ENCODE assay signal across 19 cellular contexts in the genomic region with DNA sequence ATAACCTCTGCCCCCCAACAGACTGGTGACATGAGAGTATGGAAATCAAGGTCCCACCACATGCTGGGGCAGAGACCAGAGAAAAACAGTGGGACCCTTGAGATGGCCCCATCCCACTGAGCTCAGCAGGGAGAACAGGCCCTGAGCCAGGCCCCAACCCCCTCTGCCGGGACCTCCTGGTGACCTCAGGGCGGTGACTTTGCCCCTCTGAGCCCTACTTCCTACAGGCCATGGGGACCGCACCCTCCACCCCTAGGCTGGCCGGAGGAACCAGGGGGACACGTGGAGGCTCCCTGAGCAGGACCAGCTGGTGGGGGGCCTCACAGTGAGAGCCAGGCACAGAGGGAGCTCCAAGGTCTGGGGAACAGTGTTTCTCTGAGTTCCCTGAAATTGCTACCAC. TPM values are rescaled to one million over a fixed set of nuclear protein-coding genes. Genes with fewer than 3 reads are reported as not detected.
A peak's percentile ranks its signal among the peaks of the same experiment; 100 is the strongest.
DNase-seq lines count a peak whose midpoint lies in the region; ATAC-seq and TF ChIP-seq lines count a peak whose summit lies in the region.
"Had no signal": no experiment of that assay in that cellular context is flagged by ENCODE, and none has a peak within 500 bp of the region (broad histone marks: within the 10 kb centered on the region; RNA-seq: fewer than 3 reads in every experiment).

No MANE protein-coding gene starts in this region.

- H3K27ac Mint-ChIP-seq in activated naive CD8-positive, alpha-beta T cell treated with anti-CD3 and anti-CD28 coated beads, Interleukin-2, amount 10 ng/mL, durations not matched to agents 7 days and 5 days, result peak overlapping the region; percentile 48
- H3K27ac Mint-ChIP-seq in activated naive CD8-positive, alpha-beta T cell treated with anti-CD3 and anti-CD28 coated beads, Interleukin-2, amount 50 U/mL, for 24 hours, result no peak overlapping the region
- no peak overlapping the region for H3K27ac Mint-ChIP-seq in activated CD8-positive, alpha-beta T cell treated with anti-CD3 and anti-CD28 coated beads, Interleukin-2, amount 10 ng/mL, durations not matched to agents 7 days and 5 days
- H3K27ac Mint-ChIP-seq: CD8-positive, alpha-beta T cell had no signal

- H3K9ac ChIP-seq in NT2/D1 (ENCODE audit: insufficient read length, low read depth), result peak overlapping the region; percentile 36
- H3K9ac ChIP-seq: GM23248 had no signal

- no peak for DNase-seq in activated naive CD8-positive, alpha-beta T cell treated with anti-CD3 and anti-CD28 coated beads, Interleukin-2, amount 10 ng/mL, durations not matched to agents 7 days and 5 days
- no peak for DNase-seq in activated naive CD8-positive, alpha-beta T cell treated with anti-CD3 and anti-CD28 coated beads, Interleukin-2, amount 50 U/mL, for 24 hours
- no peak for DNase-seq in NT2/D1 (ENCODE audit: low read depth, low spot score)
- peak; percentile 47 for DNase-seq in islet precursor cell
- peak; percentile 39 for DNase-seq in spleen
- DNase-seq in activated CD8-positive, alpha-beta T cell treated with anti-CD3 and anti-CD28 coated beads, Interleukin-2, amount 10 ng/mL, durations not matched to agents 7 days and 5 days, result no peak
- DNase-seq in activated naive CD4-positive, alpha-beta T cell treated with anti-CD3 and anti-CD28 coated beads, Interleukin-2, amount 50 U/mL, for 16 hours, result no peak
- DNase-seq: CD8-positive, alpha-beta T cell; COR-L47; DND-41; GDM1; GM23248 had no signal

- H3K27me3 ChIP-seq in NT2/D1 (ENCODE audit: insufficient read depth, insufficient read length), result no peaks in the 10 kb centered on the region
- peaks cover 0 to 11% (median 0%) of the 10 kb centered on the region in 7 donors for H3K27me3 ChIP-seq in spleen (replicated peaks in 1 of 7)

- CTCF ChIA-PET in activated CD8-positive, alpha-beta T cell treated with anti-CD3 and anti-CD28 coated beads, Interleukin-2, amount 10 ng/mL, durations not matched to agents 7 days and 5 days (lab: Charles Lee), result no interaction called here

- 78 to 85% (median 80%) methylated on average over 2 to 5 of the region's 5 CpGs for WGBS in spleen, 5 donors

- H3K27ac ChIP-seq in spleen, result no peak overlapping the region
- H3K27ac ChIP-seq: 22Rv1, GM23248 had no signal

- TF ChIP-seq POLR2A in spleen (IDR thresholded peaks at IDR 0.05), result no peak

- H3K4me1 ChIP-seq in NT2/D1 (ENCODE audit: insufficient read depth, insufficient read length), result peaks cover 21% of the 10 kb centered on the region
- H3K4me1 ChIP-seq in spleen, result no peaks in the 10 kb centered on the region

- intact Hi-C loops in spleen (cut with DNase I; ENCODE audit: low total_unique reads), result no loop called here

- H3K27me3 Mint-ChIP-seq in activated naive CD8-positive, alpha-beta T cell treated with anti-CD3 and anti-CD28 coated beads, Interleukin-2, amount 10 ng/mL, durations not matched to agents 7 days and 5 days, result peaks cover 2% of the 10 kb centered on the region
- peaks cover 4% of the 10 kb centered on the region for H3K27me3 Mint-ChIP-seq in activated naive CD8-positive, alpha-beta T cell treated with anti-CD3 and anti-CD28 coated beads, Interleukin-2, amount 50 U/mL, for 24 hours
- H3K27me3 Mint-ChIP-seq in activated CD8-positive, alpha-beta T cell treated with anti-CD3 and anti-CD28 coated beads, Interleukin-2, amount 10 ng/mL, durations not matched to agents 7 days and 5 days (ENCODE audit: low read depth), result peaks cover 2% of the 10 kb centered on the region

- no peaks in the 10 kb centered on the region for H3K36me3 ChIP-seq in NT2/D1 (ENCODE audit: insufficient read depth, insufficient read length, low read length)
- no peaks in the 10 kb centered on the region for H3K36me3 ChIP-seq in spleen

- TF ChIP-seq CTCF in spleen (IDR thresholded peaks at IDR 0.05 in 8 of 11, conservative IDR thresholded peaks at IDR 0.05 in 3 of 11), result no peak

- H3K9me3 ChIP-seq in NT2/D1 (ENCODE audit: insufficient read depth, low read length) (no peaks in the 10 kb centered on the region), spleen (no peaks in the 10 kb centered on the region)

- no peaks in the 10 kb centered on the region for H3K36me3 Mint-ChIP-seq in activated naive CD8-positive, alpha-beta T cell treated with anti-CD3 and anti-CD28 coated beads, Interleukin-2, amount 10 ng/mL, durations not matched to agents 7 days and 5 days
- no peaks in the 10 kb centered on the region for H3K36me3 Mint-ChIP-seq in activated naive CD8-positive, alpha-beta T cell treated with anti-CD3 and anti-CD28 coated beads, Interleukin-2, amount 50 U/mL, for 24 hours (ENCODE audit: low read depth)
- H3K36me3 Mint-ChIP-seq in activated CD8-positive, alpha-beta T cell treated with anti-CD3 and anti-CD28 coated beads, Interleukin-2, amount 10 ng/mL, durations not matched to agents 7 days and 5 days (ENCODE audit: low read depth), result no peaks in the 10 kb centered on the region
- H3K36me3 Mint-ChIP-seq: CD14-positive monocyte; CD8-positive, alpha-beta T cell had no signal

- no peak overlapping the region for H3K4me3 Mint-ChIP-seq in activated naive CD8-positive, alpha-beta T cell treated with anti-CD3 and anti-CD28 coated beads, Interleukin-2, amount 10 ng/mL, durations not matched to agents 7 days and 5 days
- H3K4me3 Mint-ChIP-seq in activated naive CD8-positive, alpha-beta T cell treated with anti-CD3 and anti-CD28 coated beads, Interleukin-2, amount 50 U/mL, for 24 hours, result no peak overlapping the region
- no peak overlapping the region for H3K4me3 Mint-ChIP-seq in activated CD8-positive, alpha-beta T cell treated with anti-CD3 and anti-CD28 coated beads, Interleukin-2, amount 10 ng/mL, durations not matched to agents 7 days and 5 days
- H3K4me3 Mint-ChIP-seq: CD14-positive monocyte; CD8-positive, alpha-beta T cell had no signal

- POLR2A ChIA-PET in activated naive CD8-positive, alpha-beta T cell treated with anti-CD3 and anti-CD28 coated beads, Interleukin-2, amount 10 ng/mL, durations not matched to agents 7 days and 5 days (lab: Charles Lee), result interaction anchor here (2.3 kb wide), 1 partner anchor 14 kb away, joined by 12 read pairs; a partner anchor contains a TSS
- POLR2A ChIA-PET in activated CD8-positive, alpha-beta T cell treated with anti-CD3 and anti-CD28 coated beads, Interleukin-2, amount 10 ng/mL, durations not matched to agents 7 days and 5 days (lab: Charles Lee), result no interaction called here

- peaks cover 10% of the 10 kb centered on the region for H3K4me1 Mint-ChIP-seq in activated naive CD8-positive, alpha-beta T cell treated with anti-CD3 and anti-CD28 coated beads, Interleukin-2, amount 10 ng/mL, durations not matched to agents 7 days and 5 days
- no peaks in the 10 kb centered on the region for H3K4me1 Mint-ChIP-seq in activated naive CD8-positive, alpha-beta T cell treated with anti-CD3 and anti-CD28 coated beads, Interleukin-2, amount 50 U/mL, for 24 hours
- H3K4me1 Mint-ChIP-seq in activated CD8-positive, alpha-beta T cell treated with anti-CD3 and anti-CD28 coated beads, Interleukin-2, amount 10 ng/mL, durations not matched to agents 7 days and 5 days (ENCODE audit: low read depth), result no peaks in the 10 kb centered on the region

- H3K9me3 Mint-ChIP-seq in activated naive CD8-positive, alpha-beta T cell treated with anti-CD3 and anti-CD28 coated beads, Interleukin-2, amount 10 ng/mL, durations not matched to agents 7 days and 5 days, result no peaks in the 10 kb centered on the region
- no peaks in the 10 kb centered on the region for H3K9me3 Mint-ChIP-seq in activated naive CD8-positive, alpha-beta T cell treated with anti-CD3 and anti-CD28 coated beads, Interleukin-2, amount 50 U/mL, for 24 hours
- no peaks in the 10 kb centered on the region for H3K9me3 Mint-ChIP-seq in activated CD8-positive, alpha-beta T cell treated with anti-CD3 and anti-CD28 coated beads, Interleukin-2, amount 10 ng/mL, durations not matched to agents 7 days and 5 days (ENCODE audit: insufficient read depth)
- H3K9me3 Mint-ChIP-seq: CD14-positive monocyte; CD8-positive, alpha-beta T cell had no signal

- ATAC-seq in activated naive CD8-positive, alpha-beta T cell treated with anti-CD3 and anti-CD28 coated beads, Interleukin-2, amount 10 ng/mL, durations not matched to agents 7 days and 5 days (ENCODE audit: low read depth), result no peak
- ATAC-seq in activated naive CD8-positive, alpha-beta T cell treated with anti-CD3 and anti-CD28 coated beads, Interleukin-2, amount 50 U/mL, for 24 hours, result no peak
- no peak for ATAC-seq in activated CD8-positive, alpha-beta T cell treated with anti-CD3 and anti-CD28 coated beads, Interleukin-2, amount 10 ng/mL, durations not matched to agents 7 days and 5 days
- no peak for ATAC-seq in GM18873 (IDR thresholded peaks at IDR 0.05; ENCODE audit: low FRiP score, unreplicated experiment)
- ATAC-seq: CD8-positive, alpha-beta T cell; HCT116 had no signal

- no peak overlapping the region for H3K4me3 ChIP-seq in NT2/D1 (ENCODE audit: insufficient read length, low read depth)
- no peak overlapping the region for H3K4me3 ChIP-seq in spleen
- H3K4me3 ChIP-seq: GM23248 had no signal

RNA-seq across cellular contexts. Expression of a gene that starts 13.8 kb away (rescaled TPM):
- total RNA-seq in activated naive CD8-positive, alpha-beta T cell treated with anti-CD3 and anti-CD28 coated beads, Interleukin-2, amount 10 ng/mL, durations not matched to agents 7 days and 5 days, result 100 to 1,000 TPM; 740 to 773 TPM
- 100 to 1,000 TPM; 590 to 922 (median 875) TPM for total RNA-seq in spleen
- polyA plus RNA-seq in spleen, result 1,000 to 10,000 TPM in 1 of 3 donors, 100 to 1,000 TPM in 2; 239 to 1,169 (median 672) TPM
- 100 to 1,000 TPM; 501 to 511 TPM for total RNA-seq in activated CD8-positive, alpha-beta T cell treated with anti-CD3 and anti-CD28 coated beads, Interleukin-2, amount 10 ng/mL, durations not matched to agents 7 days and 5 days

RNA-seq across cellular contexts. Expression of a gene that starts 18.6 kb away (rescaled TPM):
- total RNA-seq in activated naive CD8-positive, alpha-beta T cell treated with anti-CD3 and anti-CD28 coated beads, Interleukin-2, amount 10 ng/mL, durations not matched to agents 7 days and 5 days, result 1 to 10 TPM; 1.9 to 2.2 TPM
- 1 to 10 TPM in 6 of 7 donors, under 1 TPM in 1; 0.84 to 2.1 (median 1.2) TPM for total RNA-seq in spleen
- polyA plus RNA-seq in spleen, result 1 to 10 TPM; 1.2 to 1.5 (median 1.2) TPM
- total RNA-seq in activated CD8-positive, alpha-beta T cell treated with anti-CD3 and anti-CD28 coated beads, Interleukin-2, amount 10 ng/mL, durations not matched to agents 7 days and 5 days, result 1 to 10 TPM in 1 of 2 experiments, under 1 TPM in 1; 0.70 to 1.0 TPM
- total RNA-seq: HT1080 had no signal
- polyA plus RNA-seq: CD14-positive monocyte had no signal

RNA-seq across cellular contexts. Expression of a gene that starts 38.5 kb away (rescaled TPM):
- total RNA-seq in activated naive CD8-positive, alpha-beta T cell treated with anti-CD3 and anti-CD28 coated beads, Interleukin-2, amount 10 ng/mL, durations not matched to agents 7 days and 5 days, result 100 to 1,000 TPM; 205 to 210 TPM
- total RNA-seq in spleen, result 100 to 1,000 TPM; 128 to 467 (median 134) TPM
- 100 to 1,000 TPM; 233 to 378 (median 247) TPM for polyA plus RNA-seq in spleen
- total RNA-seq in activated CD8-positive, alpha-beta T cell treated with anti-CD3 and anti-CD28 coated beads, Interleukin-2, amount 10 ng/mL, durations not matched to agents 7 days and 5 days, result 100 to 1,000 TPM; 163 to 182 TPM

RNA-seq across cellular contexts. Expression of a gene that starts 48.7 kb away (rescaled TPM):
- under 1 TPM; 0.17 to 0.36 TPM for total RNA-seq in activated naive CD8-positive, alpha-beta T cell treated with anti-CD3 and anti-CD28 coated beads, Interleukin-2, amount 10 ng/mL, durations not matched to agents 7 days and 5 days
- under 1 TPM in 2 of 7 donors, not detected in 5; 0.32 to 0.67 TPM for total RNA-seq in spleen
- polyA plus RNA-seq in spleen, result under 1 TPM in 1 of 3 donors, not detected in 2; 0.03 TPM
- total RNA-seq in activated CD8-positive, alpha-beta T cell treated with anti-CD3 and anti-CD28 coated beads, Interleukin-2, amount 10 ng/mL, durations not matched to agents 7 days and 5 days, result not detected
- total RNA-seq: A673; CD8-positive, alpha-beta T cell; GM23248; HT1080 had no signal
- polyA plus RNA-seq: BJ, CD14-positive monocyte, GM23248 had no signal

RNA-seq across cellular contexts. Expression of a gene that starts 56.3 kb away (rescaled TPM):
- 10 to 100 TPM; 27.5 to 30.1 TPM for total RNA-seq in activated naive CD8-positive, alpha-beta T cell treated with anti-CD3 and anti-CD28 coated beads, Interleukin-2, amount 10 ng/mL, durations not matched to agents 7 days and 5 days
- 10 to 100 TPM; 20.5 to 32.1 (median 28.2) TPM for total RNA-seq in spleen
- 10 to 100 TPM; 13.1 to 24.1 (median 19.2) TPM for polyA plus RNA-seq in spleen
- 10 to 100 TPM; 33.2 to 35.9 TPM for total RNA-seq in activated CD8-positive, alpha-beta T cell treated with anti-CD3 and anti-CD28 coated beads, Interleukin-2, amount 10 ng/mL, durations not matched to agents 7 days and 5 days

Comparison
In these comparisons a context has a peak if more than half of its experiments do, and no peak if none do; other contexts are left out.
1. DNase-seq: peak in islet precursor cell (single experiment) and spleen (single experiment); none in activated naive CD8-positive, alpha-beta T cell treated with anti-CD3 and anti-CD28 coated beads, Interleukin-2, amount 10 ng/mL, durations not matched to agents 7 days and 5 days (single experiment), activated naive CD8-positive, alpha-beta T cell treated with anti-CD3 and anti-CD28 coated beads, Interleukin-2, amount 50 U/mL, for 24 hours (single experiment), NT2/D1 (single experiment), activated CD8-positive, alpha-beta T cell treated with anti-CD3 and anti-CD28 coated beads, Interleukin-2, amount 10 ng/mL, durations not matched to agents 7 days and 5 days (single experiment) and activated naive CD4-positive, alpha-beta T cell treated with anti-CD3 and anti-CD28 coated beads, Interleukin-2, amount 50 U/mL, for 16 hours (single experiment).